ENCODE assay signal across 2 cellular contexts in the genomic region with DNA sequence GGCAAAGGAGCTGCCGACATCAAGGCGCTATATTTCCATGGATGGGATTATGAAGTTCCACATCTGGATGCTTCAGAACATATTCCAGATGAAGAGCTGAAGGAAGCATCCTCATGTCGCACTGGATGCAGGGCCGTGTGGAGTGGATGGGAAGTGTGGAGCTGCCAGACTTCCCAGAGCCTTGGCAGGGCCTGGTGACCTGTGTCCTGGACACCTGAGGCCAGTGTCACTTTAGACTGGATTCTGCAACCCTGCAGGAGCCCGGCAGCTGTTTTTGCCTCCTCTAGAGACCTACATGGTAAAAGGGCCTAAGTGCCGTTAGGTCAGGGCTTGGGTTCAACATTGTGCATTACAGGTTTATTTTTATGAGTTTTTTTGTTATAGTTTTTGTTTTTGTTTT.
TF ChIP-seq lines count a peak whose summit lies in the region.

No MANE protein-coding gene starts in this region.

TF ChIP-seq in HepG2, 621 proteins besides CTCF, POLR2A, EP300 and RAD21:
- TF ChIP-seq RFX5 (IDR thresholded peaks at IDR 0.05; ENCODE audit: low read depth, low read length) (no peak), ZNF749 (CRISPR knock-in tag; IDR thresholded peaks at IDR 0.05; ENCODE audit: borderline replicate concordance) (no peak), ZNF282 (IDR thresholded peaks at IDR 0.05; ENCODE audit: partially characterized antibody) (no peak), POLR2AphosphoS2 (IDR thresholded peaks at IDR 0.05; ENCODE audit: low read depth, low read length) (no peak), EED (CRISPR knock-in tag; IDR thresholded peaks at IDR 0.05) (no peak), TBX2 (CRISPR knock-in tag; IDR thresholded peaks at IDR 0.05; ENCODE audit: borderline replicate concordance) (no peak), ZFP36L2 (CRISPR knock-in tag; IDR thresholded peaks at IDR 0.05) (no peak), ZNF138 (CRISPR knock-in tag; IDR thresholded peaks at IDR 0.05; ENCODE audit: low read depth) (no peak), HOXA5 (CRISPR knock-in tag; IDR thresholded peaks at IDR 0.05) (no peak), ZNF75D (CRISPR knock-in tag; IDR thresholded peaks at IDR 0.05; ENCODE audit: borderline replicate concordance) (no peak), GTF3A (CRISPR knock-in tag; conservative IDR thresholded peaks at IDR 0.05) (no peak), NCOA5 (CRISPR knock-in tag; IDR thresholded peaks at IDR 0.05) (no peak), SYNCRIP (IDR thresholded peaks at IDR 0.05; ENCODE audit: insufficient read depth, low read depth, low read length) (no peak)
- TF ChIP-seq, protein P1, sequence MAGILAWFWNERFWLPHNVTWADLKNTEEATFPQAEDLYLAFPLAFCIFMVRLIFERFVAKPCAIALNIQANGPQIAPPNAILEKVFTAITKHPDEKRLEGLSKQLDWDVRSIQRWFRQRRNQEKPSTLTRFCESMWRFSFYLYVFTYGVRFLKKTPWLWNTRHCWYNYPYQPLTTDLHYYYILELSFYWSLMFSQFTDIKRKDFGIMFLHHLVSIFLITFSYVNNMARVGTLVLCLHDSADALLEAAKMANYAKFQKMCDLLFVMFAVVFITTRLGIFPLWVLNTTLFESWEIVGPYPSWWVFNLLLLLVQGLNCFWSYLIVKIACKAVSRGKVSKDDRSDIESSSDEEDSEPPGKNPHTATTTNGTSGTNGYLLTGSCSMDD (CRISPR knock-in tag; IDR thresholded peaks at IDR 0.05): no peak
- TF ChIP-seq, protein P2, sequence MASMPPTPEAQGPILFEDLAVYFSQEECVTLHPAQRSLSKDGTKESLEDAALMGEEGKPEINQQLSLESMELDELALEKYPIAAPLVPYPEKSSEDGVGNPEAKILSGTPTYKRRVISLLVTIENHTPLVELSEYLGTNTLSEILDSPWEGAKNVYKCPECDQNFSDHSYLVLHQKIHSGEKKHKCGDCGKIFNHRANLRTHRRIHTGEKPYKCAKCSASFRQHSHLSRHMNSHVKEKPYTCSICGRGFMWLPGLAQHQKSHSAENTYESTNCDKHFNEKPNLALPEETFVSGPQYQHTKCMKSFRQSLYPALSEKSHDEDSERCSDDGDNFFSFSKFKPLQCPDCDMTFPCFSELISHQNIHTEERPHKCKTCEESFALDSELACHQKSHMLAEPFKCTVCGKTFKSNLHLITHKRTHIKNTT (CRISPR knock-in tag; IDR thresholded peaks at IDR 0.05): no peak

TF ChIP-seq in IMR-90, 13 proteins besides CTCF, POLR2A, EP300 and RAD21:
- TF ChIP-seq MAZ (IDR thresholded peaks at IDR 0.05; ENCODE audit: borderline replicate concordance, low read depth, low read length) (no peak), SMC3 (IDR thresholded peaks at IDR 0.05; ENCODE audit: low read depth, low read length) (no peak), RCOR1 (IDR thresholded peaks at IDR 0.05; ENCODE audit: insufficient replicate concordance, low read length) (no peak), MXI1 (IDR thresholded peaks at IDR 0.05; ENCODE audit: borderline replicate concordance, low read depth, low read length) (no peak), NFE2L2 (IDR thresholded peaks at IDR 0.05; ENCODE audit: low read depth, low read length) (no peak), MAFK (IDR thresholded peaks at IDR 0.05; ENCODE audit: low read depth, low read length) (no peak), CHD1 (IDR thresholded peaks at IDR 0.05; ENCODE audit: low read depth, low read length) (no peak), CEBPB (IDR thresholded peaks at IDR 0.05; ENCODE audit: low read depth, low read length) (no peak), RFX5 (IDR thresholded peaks at IDR 0.05; ENCODE audit: low read depth, low read length) (no peak), FOS (IDR thresholded peaks at IDR 0.05; ENCODE audit: low read depth, low read length) (no peak), BHLHE40 (IDR thresholded peaks at IDR 0.05; ENCODE audit: low read depth, low read length) (no peak)
- TF ChIP-seq, protein P3, sequence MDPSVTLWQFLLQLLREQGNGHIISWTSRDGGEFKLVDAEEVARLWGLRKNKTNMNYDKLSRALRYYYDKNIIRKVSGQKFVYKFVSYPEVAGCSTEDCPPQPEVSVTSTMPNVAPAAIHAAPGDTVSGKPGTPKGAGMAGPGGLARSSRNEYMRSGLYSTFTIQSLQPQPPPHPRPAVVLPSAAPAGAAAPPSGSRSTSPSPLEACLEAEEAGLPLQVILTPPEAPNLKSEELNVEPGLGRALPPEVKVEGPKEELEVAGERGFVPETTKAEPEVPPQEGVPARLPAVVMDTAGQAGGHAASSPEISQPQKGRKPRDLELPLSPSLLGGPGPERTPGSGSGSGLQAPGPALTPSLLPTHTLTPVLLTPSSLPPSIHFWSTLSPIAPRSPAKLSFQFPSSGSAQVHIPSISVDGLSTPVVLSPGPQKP (IDR thresholded peaks at IDR 0.05; ENCODE audit: borderline replicate concordance, low read depth, low read length): no peak
- TF ChIP-seq, protein P4, sequence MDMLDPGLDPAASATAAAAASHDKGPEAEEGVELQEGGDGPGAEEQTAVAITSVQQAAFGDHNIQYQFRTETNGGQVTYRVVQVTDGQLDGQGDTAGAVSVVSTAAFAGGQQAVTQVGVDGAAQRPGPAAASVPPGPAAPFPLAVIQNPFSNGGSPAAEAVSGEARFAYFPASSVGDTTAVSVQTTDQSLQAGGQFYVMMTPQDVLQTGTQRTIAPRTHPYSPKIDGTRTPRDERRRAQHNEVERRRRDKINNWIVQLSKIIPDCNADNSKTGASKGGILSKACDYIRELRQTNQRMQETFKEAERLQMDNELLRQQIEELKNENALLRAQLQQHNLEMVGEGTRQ (IDR thresholded peaks at IDR 0.05; ENCODE audit: low read depth, low read length): no peak
TF ChIP-seq in IMR-90: peak in this region for 0.
